17 cellular contexts compared by ENCODE assay signal in the genomic region with DNA sequence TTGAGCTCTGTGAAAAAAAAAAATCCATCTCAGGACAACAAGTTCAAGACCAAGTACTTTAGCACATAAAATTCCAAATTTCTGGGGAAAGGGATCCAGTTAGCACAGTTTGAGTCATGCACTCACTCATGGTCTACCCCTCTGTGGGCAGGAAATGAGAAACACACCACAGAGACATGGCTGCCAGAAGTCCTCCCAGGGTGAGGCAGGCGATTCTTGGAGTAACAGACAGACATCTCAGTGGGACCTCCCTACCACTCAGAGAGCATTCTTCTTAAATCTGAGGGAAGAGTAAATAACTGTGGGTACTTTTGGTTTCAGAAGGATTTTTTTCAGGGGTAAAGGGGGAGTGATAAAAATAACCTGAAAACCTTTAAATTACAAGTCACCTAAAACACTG. TPM values are rescaled to one million over a fixed set of nuclear protein-coding genes. Genes with fewer than 3 reads are reported as not detected.
DNase-seq lines count a peak whose midpoint lies in the region; ATAC-seq and TF ChIP-seq lines count a peak whose summit lies in the region.
"Had no signal": no experiment of that assay in that cellular context is flagged by ENCODE, and none has a peak within 500 bp of the region (broad histone marks: within the 10 kb centered on the region; RNA-seq: fewer than 3 reads in every experiment).

No MANE protein-coding gene starts in this region.

- peak overlapping the region; percentile 64 for H3K4me2 ChIP-seq in MM.1S (ENCODE audit: low read depth, low read length)
- no peak overlapping the region for H3K4me2 ChIP-seq in OCI-LY7 (ENCODE audit: low read length)

- DNase-seq in GM12865 (ENCODE audit: low read depth) (peak; percentile 21), MM.1S (peak; percentile 82), choroid plexus epithelial cell (ENCODE audit: low read depth) (peak; percentile 77), renal cortical epithelial cell (ENCODE audit: low read depth) (peak; percentile 65), OCI-LY7 (ENCODE audit: low spot score) (no peak), DMS153 treated with DMSO at 0.1 percent for 48 hours (lab: John Stamatoyannopoulos, UW; ENCODE audit: unreplicated experiment) (no peak)
- no peak for DNase-seq in stimulated activated naive CD8-positive, alpha-beta T cell treated with anti-CD3 and anti-CD28 coated beads, Interleukin-15, amount 100 ng/mL, for 72 hours
- DNase-seq: activated naive CD4-positive, alpha-beta T cell; central memory CD4-positive, alpha-beta T cell; H7; hippocampal formation; naive B cell had no signal

- no peak overlapping the region for H3K27ac Mint-ChIP-seq in stimulated activated naive CD8-positive, alpha-beta T cell treated with anti-CD3 and anti-CD28 coated beads, Interleukin-15, amount 100 ng/mL, for 72 hours
- H3K27ac Mint-ChIP-seq: type B pancreatic cell had no signal

- no peaks in the 10 kb centered on the region for H3K36me3 ChIP-seq in MM.1S (replicated peaks; ENCODE audit: insufficient read depth, low read length)
- no peaks in the 10 kb centered on the region for H3K36me3 ChIP-seq in OCI-LY7 (ENCODE audit: insufficient read depth, low read length)
- H3K36me3 ChIP-seq: SJSA1 had no signal

- peaks cover 26% of the 10 kb centered on the region for H3K4me1 ChIP-seq in MM.1S (ENCODE audit: low read length)
- no peaks in the 10 kb centered on the region for H3K4me1 ChIP-seq in OCI-LY7 (ENCODE audit: insufficient read depth, low read length, poor library complexity, severe bottlenecking)
- H3K4me1 ChIP-seq: SJSA1 had no signal

- H3K9me2 ChIP-seq in MM.1S (replicated peaks; ENCODE audit: insufficient read depth, low read length) (no peaks in the 10 kb centered on the region), OCI-LY7 (ENCODE audit: insufficient read depth, low read length) (no peaks in the 10 kb centered on the region)

- peaks cover 8% of the 10 kb centered on the region for H3K27me3 Mint-ChIP-seq in stimulated activated naive CD8-positive, alpha-beta T cell treated with anti-CD3 and anti-CD28 coated beads, Interleukin-15, amount 100 ng/mL, for 72 hours

- H3F3A ChIP-seq in MM.1S (ENCODE audit: insufficient read depth, low read length) = peaks cover 18% of the 10 kb centered on the region

- CTCF ChIA-PET in OCI-LY7 (lab: Charles Lee; ENCODE audit: unreplicated experiment) = no interaction called here

- no peak for ATAC-seq in GM21723 (IDR thresholded peaks at IDR 0.05; ENCODE audit: unreplicated experiment)
- ATAC-seq in stimulated activated naive CD8-positive, alpha-beta T cell treated with anti-CD3 and anti-CD28 coated beads, Interleukin-15, amount 100 ng/mL, for 72 hours = no peak

- no TSS peak for BruUV-seq in OCI-LY7 (replicated peaks; lab: Mats Ljungman, UMichigan)

- H3K9me3 ChIP-seq in MM.1S (replicated peaks; ENCODE audit: insufficient read depth, low read length) (no peaks in the 10 kb centered on the region), OCI-LY7 (ENCODE audit: low read length) (no peaks in the 10 kb centered on the region)
- H3K9me3 ChIP-seq: SJSA1 had no signal

- no peaks in the 10 kb centered on the region for H3K27me3 ChIP-seq in MM.1S (replicated peaks; ENCODE audit: insufficient read depth, low read length)
- H3K27me3 ChIP-seq: SJSA1 had no signal

- H3K4me3 ChIP-seq in GM12865 (ENCODE audit: low read depth, low read length) (no peak overlapping the region), MM.1S (ENCODE audit: low read length) (peak overlapping the region; percentile 16; the same call in 1 of the 2 replicates), choroid plexus epithelial cell (ENCODE audit: low read depth, low read length) (no peak overlapping the region), OCI-LY7 (ENCODE audit: low read depth, low read length, poor library complexity, severe bottlenecking) (no peak overlapping the region)
- H3K4me3 ChIP-seq: SJSA1 had no signal

- H3K9me3 Mint-ChIP-seq in stimulated activated naive CD8-positive, alpha-beta T cell treated with anti-CD3 and anti-CD28 coated beads, Interleukin-15, amount 100 ng/mL, for 72 hours = no peaks in the 10 kb centered on the region
- H3K9me3 Mint-ChIP-seq: type B pancreatic cell had no signal

- no peaks in the 10 kb centered on the region for H4K20me1 ChIP-seq in MM.1S (ENCODE audit: insufficient read depth, low read length)
- no peaks in the 10 kb centered on the region for H4K20me1 ChIP-seq in OCI-LY7 (ENCODE audit: insufficient read depth, low read length)

- POLR2A ChIA-PET in OCI-LY7 (lab: Charles Lee) = interaction anchor here (0.6 kb wide), 1 partner anchor 127 kb away, joined by 3 read pairs; no protein-coding TSS in a partner anchor

- no peak overlapping the region for H3K9ac ChIP-seq in MM.1S (ENCODE audit: low read length)

- peak overlapping the region; percentile 40; the same call in 1 of the 2 replicates for H3K27ac ChIP-seq in MM.1S (ENCODE audit: low read length)
- no peak overlapping the region for H3K27ac ChIP-seq in OCI-LY7 (ENCODE audit: low read depth, low read length, poor library complexity, severe bottlenecking)
- H3K27ac ChIP-seq: C4-2B, epithelial cell of prostate, SJSA1 had no signal

- no peaks in the 10 kb centered on the region for H3K79me2 ChIP-seq in MM.1S (ENCODE audit: low read length)
- H3K79me2 ChIP-seq in OCI-LY7 (ENCODE audit: insufficient read depth, low read depth, low read length) = no peaks in the 10 kb centered on the region

- intact Hi-C loops in OCI-LY7 (cut with micrococcal nuclease; ENCODE audit: unreplicated experiment) = no loop called here

- TF ChIP-seq CTCF in GM12865 (IDR thresholded peaks at IDR 0.05; ENCODE audit: insufficient read depth, low read depth, low read length, missing control alignments) (no peak), MM.1S (IDR thresholded peaks at IDR 0.05; ENCODE audit: low read length) (no peak), choroid plexus epithelial cell (conservative IDR thresholded peaks at IDR 0.05; ENCODE audit: low read depth, low read length) (no peak), OCI-LY7 (conservative IDR thresholded peaks at IDR 0.05; ENCODE audit: low read length) (no peak)

- H3K4me3 Mint-ChIP-seq in stimulated activated naive CD8-positive, alpha-beta T cell treated with anti-CD3 and anti-CD28 coated beads, Interleukin-15, amount 100 ng/mL, for 72 hours = no peak overlapping the region
- H3K4me3 Mint-ChIP-seq: naive B cell, type B pancreatic cell had no signal

- H2AFZ ChIP-seq in MM.1S (ENCODE audit: low read length) (peak overlapping the region; percentile 4; the same call in 1 of the 2 replicates), OCI-LY7 (ENCODE audit: low read length) (no peak overlapping the region)

- H3K4me1 Mint-ChIP-seq in stimulated activated naive CD8-positive, alpha-beta T cell treated with anti-CD3 and anti-CD28 coated beads, Interleukin-15, amount 100 ng/mL, for 72 hours = peaks cover 5% of the 10 kb centered on the region
- H3K4me1 Mint-ChIP-seq: naive B cell had no signal

RNA-seq across cellular contexts. Expression of a gene that starts 14.1 kb away (rescaled TPM):
- total RNA-seq in renal cortical epithelial cell (194 and 254 TPM in 2 replicates), OCI-LY7 (2022) (not detected in 2 replicates)
- not detected in 2 replicates for total RNA-seq in OCI-LY7 (2014; rRNA removed; shearing (Covaris generic))
- total RNA-seq: H7 had no signal

RNA-seq across cellular contexts. Expression of a gene that starts 30.2 kb away (rescaled TPM):
- total RNA-seq in renal cortical epithelial cell (10.8 and 13.5 TPM in 2 replicates), OCI-LY7 (2022) (not detected in 2 replicates)
- not detected in 2 replicates for total RNA-seq in OCI-LY7 (2014; rRNA removed; shearing (Covaris generic))
- total RNA-seq: H7, SJSA1 had no signal

RNA-seq across cellular contexts. Expression of a gene that starts 46.8 kb away (rescaled TPM):
- total RNA-seq in renal cortical epithelial cell = 139 and 159 TPM in 2 replicates
- not detected in 2 replicates for total RNA-seq in OCI-LY7 (2014; rRNA removed; shearing (Covaris generic))
- total RNA-seq in OCI-LY7 (2022) = not detected in 2 replicates
- total RNA-seq: SJSA1 had no signal

Comparison
In these comparisons a context has a peak if more than half of its experiments do, and no peak if none do; other contexts are left out.
1. DNase-seq: peak in GM12865 (single experiment), MM.1S (single experiment), choroid plexus epithelial cell (single experiment) and renal cortical epithelial cell (single experiment); none in stimulated activated naive CD8-positive, alpha-beta T cell treated with anti-CD3 and anti-CD28 coated beads, Interleukin-15, amount 100 ng/mL, for 72 hours (0 of 2), OCI-LY7 (single experiment) and DMS153 treated with DMSO at 0.1 percent for 48 hours (single experiment).
2. RNA of a gene that starts 14.1 kb away (total RNA-seq): 194 to 254 TPM in renal cortical epithelial cell; not detected in OCI-LY7; every median in the first group is over 100 times any median in the second.
3. RNA of a gene that starts 30.2 kb away (total RNA-seq): 10.8 to 13.5 TPM in renal cortical epithelial cell; not detected in OCI-LY7; every median in the first group is over 10 times any median in the second.
4. RNA of a gene that starts 46.8 kb away (total RNA-seq): 139 to 159 TPM in renal cortical epithelial cell; not detected in OCI-LY7; every median in the first group is over 100 times any median in the second.